In the genomic region with DNA sequence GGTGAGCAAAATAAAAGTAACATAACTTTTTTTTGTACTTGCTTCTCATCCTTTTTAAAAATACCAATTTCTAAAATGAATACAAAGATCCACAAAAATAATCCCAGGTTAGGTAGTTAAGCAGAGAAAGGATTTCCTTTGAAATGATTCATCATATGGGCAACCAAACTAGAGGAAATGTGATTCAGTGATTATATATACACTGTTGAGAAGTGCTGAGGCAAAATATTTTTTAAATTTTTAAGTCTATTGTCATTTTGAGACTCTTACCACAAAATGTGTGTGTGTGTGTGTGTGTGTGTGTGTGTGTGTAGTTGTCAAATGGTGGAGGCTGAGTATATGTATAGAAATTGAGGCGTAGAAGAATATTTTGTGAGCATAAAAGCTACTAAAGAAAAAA, we compare ENCODE assay signal across 1 cellular context.
TF ChIP-seq lines count a peak whose summit lies in the region.

No MANE protein-coding gene starts in this region.

TF ChIP-seq in SK-N-SH, 30 proteins besides CTCF, POLR2A, EP300 and RAD21 (continued from another document):
- TF ChIP-seq, protein P1, sequence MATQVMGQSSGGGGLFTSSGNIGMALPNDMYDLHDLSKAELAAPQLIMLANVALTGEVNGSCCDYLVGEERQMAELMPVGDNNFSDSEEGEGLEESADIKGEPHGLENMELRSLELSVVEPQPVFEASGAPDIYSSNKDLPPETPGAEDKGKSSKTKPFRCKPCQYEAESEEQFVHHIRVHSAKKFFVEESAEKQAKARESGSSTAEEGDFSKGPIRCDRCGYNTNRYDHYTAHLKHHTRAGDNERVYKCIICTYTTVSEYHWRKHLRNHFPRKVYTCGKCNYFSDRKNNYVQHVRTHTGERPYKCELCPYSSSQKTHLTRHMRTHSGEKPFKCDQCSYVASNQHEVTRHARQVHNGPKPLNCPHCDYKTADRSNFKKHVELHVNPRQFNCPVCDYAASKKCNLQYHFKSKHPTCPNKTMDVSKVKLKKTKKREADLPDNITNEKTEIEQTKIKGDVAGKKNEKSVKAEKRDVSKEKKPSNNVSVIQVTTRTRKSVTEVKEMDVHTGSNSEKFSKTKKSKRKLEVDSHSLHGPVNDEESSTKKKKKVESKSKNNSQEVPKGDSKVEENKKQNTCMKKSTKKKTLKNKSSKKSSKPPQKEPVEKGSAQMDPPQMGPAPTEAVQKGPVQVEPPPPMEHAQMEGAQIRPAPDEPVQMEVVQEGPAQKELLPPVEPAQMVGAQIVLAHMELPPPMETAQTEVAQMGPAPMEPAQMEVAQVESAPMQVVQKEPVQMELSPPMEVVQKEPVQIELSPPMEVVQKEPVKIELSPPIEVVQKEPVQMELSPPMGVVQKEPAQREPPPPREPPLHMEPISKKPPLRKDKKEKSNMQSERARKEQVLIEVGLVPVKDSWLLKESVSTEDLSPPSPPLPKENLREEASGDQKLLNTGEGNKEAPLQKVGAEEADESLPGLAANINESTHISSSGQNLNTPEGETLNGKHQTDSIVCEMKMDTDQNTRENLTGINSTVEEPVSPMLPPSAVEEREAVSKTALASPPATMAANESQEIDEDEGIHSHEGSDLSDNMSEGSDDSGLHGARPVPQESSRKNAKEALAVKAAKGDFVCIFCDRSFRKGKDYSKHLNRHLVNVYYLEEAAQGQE (IDR thresholded peaks at IDR 0.05; ENCODE audit: low read depth, low read length) = no peak
- peak; percentile 23; the same call in 1 of the 2 replicates for TF ChIP-seq TCF12 (IDR thresholded peaks at IDR 0.05)
